15 cellular contexts compared by ENCODE assay signal in genomic region chr7:51226042-51226755, GRCh38.
DNase-seq lines count a peak whose midpoint lies in the region; TF ChIP-seq lines count a peak whose summit lies in the region.
"Had no signal": no experiment of that assay in that cellular context is flagged by ENCODE, and none has a peak within 500 bp of the region (broad histone marks: within the 10 kb centered on the region; RNA-seq: fewer than 3 reads in every experiment).

No MANE protein-coding gene starts in this region.

- H4K20me1 ChIP-seq in MM.1S (ENCODE audit: insufficient read depth, low read length): no peaks in the 10 kb centered on the region

- TF ChIP-seq CTCF in dorsolateral prefrontal cortex (IDR thresholded peaks at IDR 0.05 in 54 of 56, conservative IDR thresholded peaks at IDR 0.05 in 2 of 56; ENCODE audit: low read depth in 1 of 56, partially characterized antibody in 56 of 56): no peak
- no peak for TF ChIP-seq CTCF in transverse colon (IDR thresholded peaks at IDR 0.05)
- no peak for TF ChIP-seq CTCF in MM.1S (IDR thresholded peaks at IDR 0.05; ENCODE audit: low read length)

- 47 to 60% methylated on average over 3 to 8 of the region's 8 CpGs for WGBS in transverse colon (ENCODE audit: low coverage in 1 of 2), 2 donors

- in situ Hi-C loops in transverse colon (cut with MboI; ENCODE audit: low pct_ligation_motif_present in 1 of 4, low pct_unique_long_range_greater_than_20kb in 1 of 4, low sequenced_read_pairs in 3 of 4): loop anchor here in 2 of 4 donors (10.0 to 25.0 kb wide), 2 partner anchors 136 to 139 kb away; no protein-coding TSS in a partner anchor

- H3K79me2 ChIP-seq in MM.1S (ENCODE audit: low read length): no peaks in the 10 kb centered on the region

- no peak for TF ChIP-seq POLR2A in transverse colon (IDR thresholded peaks at IDR 0.05)

- H3K4me1 ChIP-seq in transverse colon (peaks cover 0 to 13% (median 7%) of the 10 kb centered on the region in 4 donors), MM.1S (ENCODE audit: low read length) (no peaks in the 10 kb centered on the region)
- H3K4me1 ChIP-seq: right atrium auricular region had no signal

- TF ChIP-seq EP300 in transverse colon (IDR thresholded peaks at IDR 0.05; ENCODE audit: low read depth): no peak

- intact Hi-C loops in dorsolateral prefrontal cortex (cut with DNase I): loop anchor here in 1 of 2 donors (5.0 kb wide), 1 partner anchor 59 kb away; no protein-coding TSS in a partner anchor
- intact Hi-C loops in transverse colon (cut with DNase I; ENCODE audit: low total_unique reads): no loop called here

- H3K36me3 ChIP-seq in transverse colon: no peaks in the 10 kb centered on the region
- no peaks in the 10 kb centered on the region for H3K36me3 ChIP-seq in MM.1S (replicated peaks; ENCODE audit: insufficient read depth, low read length)
- H3K36me3 ChIP-seq: right atrium auricular region had no signal

- H3K27me3 ChIP-seq in dorsolateral prefrontal cortex (no peaks in the 10 kb centered on the region), transverse colon (no peaks in the 10 kb centered on the region), MM.1S (replicated peaks; ENCODE audit: insufficient read depth, low read length) (no peaks in the 10 kb centered on the region)
- H3K27me3 ChIP-seq: right atrium auricular region had no signal

- no peaks in the 10 kb centered on the region for H3K9me2 ChIP-seq in MM.1S (replicated peaks; ENCODE audit: insufficient read depth, low read length)

- H3K27ac ChIP-seq in dorsolateral prefrontal cortex (peak overlapping the region in 49 of 59 donors; percentile 1 to 88 (median 74)), transverse colon (peak overlapping the region in 3 of 4 donors; percentile 3 to 28 (median 18)), MM.1S (ENCODE audit: low read length) (no peak overlapping the region)
- H3K27ac ChIP-seq: A549, right atrium auricular region had no signal

- H3F3A ChIP-seq in MM.1S (ENCODE audit: insufficient read depth, low read length): no peaks in the 10 kb centered on the region

- DNase-seq in activated CD8-positive, alpha-beta memory T cell treated with anti-CD3 and anti-CD28 coated beads for 24 hours: peak; percentile 33
- DNase-seq in activated CD8-positive, alpha-beta memory T cell treated with anti-CD3 and anti-CD28 coated beads, Interleukin-2, amount 50 U/mL, for 4 hours: no peak
- DNase-seq in dorsolateral prefrontal cortex (peak in 2 of 10 donors; percentile 5 to 57), mesenteric fat pad (ENCODE audit: low spot score) (peak; percentile 35), transverse colon (no peak), SW480 (ENCODE audit: low spot score) (no peak), MM.1S (no peak)
- no peak for DNase-seq in activated CD4-positive, alpha-beta T cell treated with anti-CD3 and anti-CD28 coated beads, Interleukin-2, amount 50 U/mL, for 48 hours
- DNase-seq: activated T-cell treated with anti-CD3 and anti-CD28 coated beads for 4 hours, cerebellar nuclear complex, GDM1, NCI-H524 treated with DMSO at 0.1 percent for 48 hours, T-cell had no signal

- no peak overlapping the region for H3K4me2 ChIP-seq in MM.1S (ENCODE audit: low read depth, low read length)
- H3K4me2 ChIP-seq: A549 had no signal

- no peak overlapping the region for H2AFZ ChIP-seq in MM.1S (ENCODE audit: low read length)

- H3K4me3 ChIP-seq in dorsolateral prefrontal cortex (no peak overlapping the region), transverse colon (no peak overlapping the region), MM.1S (ENCODE audit: low read length) (no peak overlapping the region)
- H3K4me3 ChIP-seq: A549, right atrium auricular region had no signal

- no peak overlapping the region for H3K9ac ChIP-seq in MM.1S (ENCODE audit: low read length)

- H3K9me3 ChIP-seq in transverse colon (no peaks in the 10 kb centered on the region), MM.1S (replicated peaks; ENCODE audit: insufficient read depth, low read length) (no peaks in the 10 kb centered on the region)
- H3K9me3 ChIP-seq: A549, right atrium auricular region had no signal

Comparison
In these comparisons a context has a peak if more than half of its experiments do, and no peak if none do; other contexts are left out.
1. DNase-seq: peak in activated CD8-positive, alpha-beta memory T cell treated with anti-CD3 and anti-CD28 coated beads for 24 hours (single experiment) and mesenteric fat pad (single experiment); none in activated CD8-positive, alpha-beta memory T cell treated with anti-CD3 and anti-CD28 coated beads, Interleukin-2, amount 50 U/mL, for 4 hours (single experiment), transverse colon (single experiment), activated CD4-positive, alpha-beta T cell treated with anti-CD3 and anti-CD28 coated beads, Interleukin-2, amount 50 U/mL, for 48 hours (0 of 2), SW480 (single experiment) and MM.1S (single experiment).